Comparison of ENCODE assay signal across 1 cellular context in genomic region chr7:117072620-117073118, GRCh38.
TF ChIP-seq lines count a peak whose summit lies in the region.

No MANE protein-coding gene starts in this region.

TF ChIP-seq in HepG2, 621 proteins besides CTCF, POLR2A, EP300 and RAD21 (continued from another document):
- TF ChIP-seq ZXDC (CRISPR knock-in tag; IDR thresholded peaks at IDR 0.05) (no peak), ZBTB33 (CRISPR knock-in tag; IDR thresholded peaks at IDR 0.05) (no peak), ARID4A (CRISPR knock-in tag; IDR thresholded peaks at IDR 0.05; ENCODE audit: borderline replicate concordance) (no peak), ZBTB4 (CRISPR knock-in tag; IDR thresholded peaks at IDR 0.05; ENCODE audit: borderline replicate concordance) (no peak), NR2F6 (IDR thresholded peaks at IDR 0.05) (no peak), NR2F6 (CRISPR knock-in tag; IDR thresholded peaks at IDR 0.05) (no peak)
TF ChIP-seq in HepG2: peak in this region for 0.
